In genomic region chr2:128306931-128307460, GRCh38 we compare ENCODE assay signal across 11 cellular contexts. TPM values are rescaled to one million over a fixed set of nuclear protein-coding genes. Genes with fewer than 3 reads are reported as not detected.
DNase-seq lines count a peak whose midpoint lies in the region; ATAC-seq and TF ChIP-seq lines count a peak whose summit lies in the region.
"Had no signal": no experiment of that assay in that cellular context is flagged by ENCODE, and none has a peak within 500 bp of the region (broad histone marks: within the 10 kb centered on the region; RNA-seq: fewer than 3 reads in every experiment).

No MANE protein-coding gene starts in this region.

- no peak for TF ChIP-seq CTCF in heart right ventricle (IDR thresholded peaks at IDR 0.05)
- no peak for TF ChIP-seq CTCF in nephron (IDR thresholded peaks at IDR 0.05; ENCODE audit: unreplicated experiment in 3 of 3)
- no peak for TF ChIP-seq CTCF in vagina (IDR thresholded peaks at IDR 0.05)

- no peaks in the 10 kb centered on the region for H3K27me3 ChIP-seq in heart right ventricle
- no peaks in the 10 kb centered on the region for H3K27me3 ChIP-seq in esophagus (ENCODE audit: control insufficient read depth in 1 of 2, insufficient read depth in 2 of 2, low read length in 2 of 2)
- H3K27me3 ChIP-seq in vagina, result no peaks in the 10 kb centered on the region
- H3K27me3 ChIP-seq: colonic mucosa had no signal

- H3K36me3 Mint-ChIP-seq in nephron (ENCODE audit: low read depth), result peaks cover 6% of the 10 kb centered on the region

- DNase-seq in left cardiac atrium, result peak; percentile 12
- DNase-seq in heart right ventricle, result no peak
- no peak for DNase-seq in vagina (ENCODE audit: extremely low spot score in 2 of 2)
- no peak for DNase-seq in pons (ENCODE audit: low spot score)
- DNase-seq: activated naive CD4-positive, alpha-beta T cell treated with anti-CD3 and anti-CD28 coated beads for 36 hours had no signal

- no peaks in the 10 kb centered on the region for H3K36me3 ChIP-seq in heart right ventricle
- H3K36me3 ChIP-seq in esophagus (ENCODE audit: control insufficient read depth in 2 of 2, insufficient read depth in 2 of 2, low read length in 1 of 2), result peaks cover 0 to 2% of the 10 kb centered on the region in 2 donors
- no peaks in the 10 kb centered on the region for H3K36me3 ChIP-seq in vagina
- H3K36me3 ChIP-seq: colonic mucosa had no signal

- H3K9me3 ChIP-seq in heart right ventricle (no peaks in the 10 kb centered on the region), esophagus (ENCODE audit: control insufficient read depth in 2 of 2, insufficient read depth in 1 of 2, low read depth in 1 of 2, low read length in 1 of 2) (no peaks in the 10 kb centered on the region), vagina (no peaks in the 10 kb centered on the region)
- H3K9me3 ChIP-seq: colonic mucosa had no signal

- 91% methylated on average over 11 of the region's 11 CpGs for WGBS in heart right ventricle, 2 donors
- 49 to 61% methylated on average over 11 of the region's 11 CpGs for WGBS in esophagus, 2 donors

- TF ChIP-seq POLR2A in vagina (IDR thresholded peaks at IDR 0.05), result no peak

- no peak overlapping the region for H3K27ac ChIP-seq in heart right ventricle
- peak overlapping the region; percentile 95 for H3K27ac ChIP-seq in esophagus (ENCODE audit: low read depth in 2 of 2, low read length in 1 of 2)
- peak overlapping the region; percentile 90 for H3K27ac ChIP-seq in vagina
- H3K27ac ChIP-seq: colonic mucosa, KMS-11 had no signal

- ATAC-seq in left cardiac atrium (no peak), heart right ventricle (no peak), HG02973 (IDR thresholded peaks at IDR 0.05; ENCODE audit: unreplicated experiment) (no peak), GM19351 (IDR thresholded peaks at IDR 0.05; ENCODE audit: unreplicated experiment) (no peak)

- no peaks in the 10 kb centered on the region for H3K9me3 Mint-ChIP-seq in nephron
- H3K9me3 Mint-ChIP-seq: activated naive CD4-positive, alpha-beta T cell treated with anti-CD3 and anti-CD28 coated beads for 36 hours had no signal

- H3K4me1 Mint-ChIP-seq in nephron, result peaks cover 77% of the 10 kb centered on the region

- H3K4me3 Mint-ChIP-seq in nephron, result no peak overlapping the region
- H3K4me3 Mint-ChIP-seq: activated naive CD4-positive, alpha-beta T cell treated with anti-CD3 and anti-CD28 coated beads for 36 hours had no signal

- peaks cover 32 to 82% (median 58%) of the 10 kb centered on the region in 9 donors for H3K4me1 ChIP-seq in heart right ventricle
- H3K4me1 ChIP-seq in esophagus (ENCODE audit: control insufficient read depth in 2 of 2, insufficient read depth in 2 of 2, low read length in 1 of 2), result peaks cover 28 to 82% of the 10 kb centered on the region in 2 donors
- H3K4me1 ChIP-seq in vagina, result peaks cover 99% of the 10 kb centered on the region

- intact Hi-C loops in left cardiac atrium (cut with DNase I) (no loop called here), heart right ventricle (cut with DNase I) (loop anchor here in 4 of 10 donors (10.0 kb wide), 2 partner anchors 72 to 132 kb away; no protein-coding TSS in a partner anchor), vagina (cut with DNase I) (no loop called here)

- peak overlapping the region in 2 of 3 experiments; percentile 24 to 48 for H3K27ac Mint-ChIP-seq in nephron
- H3K27ac Mint-ChIP-seq: activated naive CD4-positive, alpha-beta T cell treated with anti-CD3 and anti-CD28 coated beads for 36 hours had no signal

- no peaks in the 10 kb centered on the region for H3K27me3 Mint-ChIP-seq in nephron (ENCODE audit: low read depth)

- H3K4me3 ChIP-seq in heart right ventricle (no peak overlapping the region), esophagus (ENCODE audit: low read depth in 1 of 2, low read length in 2 of 2) (no peak overlapping the region), vagina (no peak overlapping the region)
- H3K4me3 ChIP-seq: colonic mucosa had no signal

RNA-seq across cellular contexts. Expression of gene HS6ST1, which starts 11.7 kb away (rescaled TPM):
- total RNA-seq in left cardiac atrium, result 10 to 100 TPM; 14.3 to 19.3 TPM
- total RNA-seq in heart right ventricle, result 10 to 100 TPM; 14.6 to 51.6 (median 19.0) TPM
- polyA plus RNA-seq in heart right ventricle, result 10 to 100 TPM; 10.5 to 13.6 TPM
- 10 to 100 TPM; 23.1 to 29.9 TPM for polyA plus RNA-seq in esophagus
- total RNA-seq in vagina, result 68.5 TPM

Comparison
In these comparisons a context has a peak if more than half of its experiments do, and no peak if none do; other contexts are left out.
1. H3K27ac ChIP-seq: peak in esophagus (2 of 2) and vagina (single experiment); none in heart right ventricle (0 of 10).